17 cellular contexts compared by ENCODE assay signal in the genomic region with DNA sequence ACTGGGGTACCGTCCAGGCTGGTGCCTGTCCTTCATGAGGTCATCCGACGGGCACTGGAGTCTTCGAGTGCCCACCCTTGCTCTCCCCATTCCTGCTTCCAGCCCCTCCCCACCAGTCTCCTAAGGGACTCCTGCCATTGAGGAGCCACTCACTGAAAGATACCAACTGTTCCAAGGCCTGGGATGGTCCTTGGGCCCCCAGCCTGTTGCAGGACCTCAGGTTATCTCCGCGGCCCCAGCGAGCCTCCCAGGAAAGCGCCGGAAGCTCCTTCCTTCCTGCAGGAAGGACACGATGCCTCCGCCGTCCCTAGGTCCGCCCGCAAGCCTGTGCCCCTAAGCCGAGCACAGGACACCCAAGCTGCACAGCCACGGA. TPM values are rescaled to one million over a fixed set of nuclear protein-coding genes. Genes with fewer than 3 reads are reported as not detected.
DNase-seq lines count a peak whose midpoint lies in the region; ATAC-seq, FAIRE-seq and TF ChIP-seq lines count a peak whose summit lies in the region.
"Had no signal": no experiment of that assay in that cellular context is flagged by ENCODE, and none has a peak within 500 bp of the region (broad histone marks: within the 10 kb centered on the region; RNA-seq: fewer than 3 reads in every experiment).

No MANE protein-coding gene starts in this region.

- no peak overlapping the region for H3K4me3 ChIP-seq in mammary epithelial cell (replicated peaks in 1 of 3; ENCODE audit: insufficient read depth in 1 of 3, low read depth in 2 of 3, low read length in 3 of 3)
- H3K4me3 ChIP-seq in lower lobe of right lung, result peak overlapping the region; percentile 35
- peak overlapping the region in 3 of 4 donors; percentile 23 to 43 (median 42) for H3K4me3 ChIP-seq in sigmoid colon

- peaks cover 4% of the 10 kb centered on the region; the same call in 1 of the 2 replicates for H3K27me3 ChIP-seq in H9 (ENCODE audit: insufficient read depth, low read length)
- peaks cover 9% of the 10 kb centered on the region for H3K27me3 ChIP-seq in mammary epithelial cell (ENCODE audit: insufficient read depth, low read length)
- peaks cover 68% of the 10 kb centered on the region for H3K27me3 ChIP-seq in lower lobe of right lung (ENCODE audit: low read depth)
- H3K27me3 ChIP-seq in sigmoid colon, result peaks cover 23 to 85% (median 53%) of the 10 kb centered on the region in 3 donors

- H3K36me3 ChIP-seq in mammary epithelial cell (ENCODE audit: insufficient read depth, low read length) (no peaks in the 10 kb centered on the region), lower lobe of right lung (no peaks in the 10 kb centered on the region), sigmoid colon (no peaks in the 10 kb centered on the region)

- DNase-seq in H9 (no peak), mammary epithelial cell (no peak), lower lobe of right lung (no peak), sigmoid colon (no peak), DMS79 treated with DMSO at 0.1 percent for 48 hours (lab: John Stamatoyannopoulos, UW) (no peak), NCI-H2081 treated with DMSO at 0.1 percent for 48 hours (lab: John Stamatoyannopoulos, UW) (no peak), islet precursor cell (no peak), GM12891 (ENCODE audit: insufficient read length, low spot score) (no peak)
- DNase-seq: activated naive CD4-positive, alpha-beta T cell treated with anti-CD3 and anti-CD28 coated beads, Interleukin-2, amount 10 ng/mL, durations not matched to agents 7 days and 5 days; GF-D8; NCI-H2081; NK-92 treated with Interleukin-12 subunit alpha and Interleukin-12 subunit beta, amount 100 ng/mL, for 24 hours; SHP77 treated with DMSO at 0.1 percent for 48 hours had no signal

- intact Hi-C loops in mammary epithelial cell (cut with micrococcal nuclease), result no loop called here
- intact Hi-C loops in lower lobe of right lung (cut with DNase I), result no loop called here
- intact Hi-C loops in sigmoid colon (cut with DNase I), result no loop called here

- no peak overlapping the region; a peak in 1 of 7 replicates for H3K27ac Mint-ChIP-seq in H9
- H3K27ac Mint-ChIP-seq: activated naive CD4-positive, alpha-beta T cell treated with anti-CD3 and anti-CD28 coated beads, Interleukin-2, amount 10 ng/mL, durations not matched to agents 7 days and 5 days had no signal

- H2BK15ac ChIP-seq in H9 (ENCODE audit: low read depth, low read length), result no peak overlapping the region

- H3K79me2 ChIP-seq in H9 (ENCODE audit: insufficient read depth, low read length) (no peaks in the 10 kb centered on the region), mammary epithelial cell (ENCODE audit: insufficient read depth, low read length) (no peaks in the 10 kb centered on the region)

- dilution Hi-C loops in mammary epithelial cell (cut with HindIII; ENCODE audit: low sequenced_read_pairs), result no loop called here

- H3K79me1 ChIP-seq in H9 (ENCODE audit: insufficient read depth, low read depth, low read length, poor library complexity, severe bottlenecking), result no peaks in the 10 kb centered on the region

- peaks cover 15% of the 10 kb centered on the region for H3K23me2 ChIP-seq in H9 (ENCODE audit: insufficient read length, low read depth, low read length, poor library complexity, severe bottlenecking)

- peak overlapping the region; percentile 49 for H3K4me2 ChIP-seq in H9 (ENCODE audit: insufficient read depth, insufficient read length, low read length)
- H3K4me2 ChIP-seq in mammary epithelial cell (ENCODE audit: insufficient read depth, low read depth, low read length), result peak overlapping the region; percentile 78

- TF ChIP-seq EP300 in sigmoid colon (IDR thresholded peaks at IDR 0.05), result no peak

- in situ Hi-C loops in mammary epithelial cell (cut with MboI; ENCODE audit: low sequenced_read_pairs in 2 of 2), result no loop called here

- H4K8ac ChIP-seq in H9 (replicated peaks; ENCODE audit: insufficient read length, low read depth, low read length), result no peak overlapping the region

- H3K9me3 ChIP-seq in H9 (ENCODE audit: control insufficient read depth, low read depth, low read length) (no peaks in the 10 kb centered on the region), mammary epithelial cell (replicated peaks; ENCODE audit: insufficient read depth, low read length) (no peaks in the 10 kb centered on the region), lower lobe of right lung (no peaks in the 10 kb centered on the region), sigmoid colon (no peaks in the 10 kb centered on the region)

- peaks cover 37 to 39% of the 10 kb centered on the region in 2 experiments for H3K4me1 Mint-ChIP-seq in H9
- H3K4me1 Mint-ChIP-seq: activated naive CD4-positive, alpha-beta T cell treated with anti-CD3 and anti-CD28 coated beads, Interleukin-2, amount 10 ng/mL, durations not matched to agents 7 days and 5 days had no signal

- H3K9ac ChIP-seq in H9 (ENCODE audit: extremely low read depth, insufficient read length, low read length) (no peak overlapping the region), mammary epithelial cell (ENCODE audit: insufficient read depth, low read length) (no peak overlapping the region)

- H3K27ac ChIP-seq in H9 (ENCODE audit: insufficient read length, low read depth, low read length) (no peak overlapping the region), mammary epithelial cell (ENCODE audit: insufficient read depth, low read depth, low read length) (no peak overlapping the region), lower lobe of right lung (no peak overlapping the region), sigmoid colon (no peak overlapping the region)

- H3K4me1 ChIP-seq in H9 (ENCODE audit: insufficient read depth, low read length) (no peaks in the 10 kb centered on the region), mammary epithelial cell (ENCODE audit: insufficient read depth, low read length) (peaks cover 27% of the 10 kb centered on the region), lower lobe of right lung (peaks cover 10% of the 10 kb centered on the region), sigmoid colon (peaks cover 0 to 17% (median 15%) of the 10 kb centered on the region in 4 donors)

- CTCF ChIA-PET in mammary epithelial cell (lab: Charles Lee; ENCODE audit: low non-redundant PET), result no interaction called here

- ATAC-seq in lower lobe of right lung, result no peak
- ATAC-seq: esophagus mucosa had no signal

- H4K20me1 ChIP-seq in H9 (ENCODE audit: control insufficient read depth, insufficient read depth, insufficient read length) (no peaks in the 10 kb centered on the region), mammary epithelial cell (ENCODE audit: insufficient read depth, low read length) (no peaks in the 10 kb centered on the region)

- TF ChIP-seq POLR2A in sigmoid colon (IDR thresholded peaks at IDR 0.05) (no peak), GM12891 (IDR thresholded peaks at IDR 0.05; ENCODE audit: low read depth, low read length) (no peak)

- WGBS in H9 (ENCODE audit: extremely low coverage, insufficient read length, low lambda C conversion rate), result no CpG with 5 or more reads among the region's 16 CpGs
- 30% methylated on average over 7 of the region's 16 CpGs for WGBS in mammary epithelial cell (ENCODE audit: low coverage, missing lambda C conversion rate)
- 12 to 27% methylated on average over 16 of the region's 16 CpGs for WGBS in sigmoid colon, 2 donors

- no peak overlapping the region for H2AK5ac ChIP-seq in H9 (ENCODE audit: insufficient read length, low read length)

- no TSS peak for BruUV-seq in mammary epithelial cell (replicated peaks; lab: Mats Ljungman, UMichigan)

- H2BK120ac ChIP-seq in H9 (ENCODE audit: low read depth, low read length, poor library complexity, severe bottlenecking), result no peak overlapping the region

- no peak overlapping the region for H2AFZ ChIP-seq in H9 (ENCODE audit: low read length)
- no peak overlapping the region for H2AFZ ChIP-seq in mammary epithelial cell (ENCODE audit: low read depth, low read length)

- H3T11ph ChIP-seq in H9 (ENCODE audit: low read length), result no peak overlapping the region

- H3K4me3 Mint-ChIP-seq in H9, result peak overlapping the region; percentile 60 to 73
- H3K4me3 Mint-ChIP-seq: activated naive CD4-positive, alpha-beta T cell treated with anti-CD3 and anti-CD28 coated beads, Interleukin-2, amount 10 ng/mL, durations not matched to agents 7 days and 5 days had no signal

- H3K36me3 Mint-ChIP-seq in H9 (ENCODE audit: insufficient read depth in 1 of 3, low read depth in 3 of 3), result peaks cover 0 to 4% (median 0%) of the 10 kb centered on the region in 3 experiments; a peak in 1 of 7 replicates
- H3K36me3 Mint-ChIP-seq: activated naive CD4-positive, alpha-beta T cell treated with anti-CD3 and anti-CD28 coated beads, Interleukin-2, amount 10 ng/mL, durations not matched to agents 7 days and 5 days had no signal

- H4K5ac ChIP-seq in H9 (ENCODE audit: insufficient read length, low read depth, low read length), result no peak overlapping the region

- no peak for FAIRE-seq in GM12891 (lab: Jason Lieb, UNC)
- FAIRE-seq: TTC549 had no signal

- H3K9me3 Mint-ChIP-seq in H9, result peaks cover 2 to 5% of the 10 kb centered on the region in 2 experiments; a peak in 3 of 5 replicates
- H3K9me3 Mint-ChIP-seq: activated naive CD4-positive, alpha-beta T cell treated with anti-CD3 and anti-CD28 coated beads, Interleukin-2, amount 10 ng/mL, durations not matched to agents 7 days and 5 days had no signal

- no peak overlapping the region for H4K91ac ChIP-seq in H9 (ENCODE audit: insufficient read length, low read depth, low read length)

- H2BK20ac ChIP-seq in H9 (ENCODE audit: low read depth, low read length, poor library complexity, severe bottlenecking), result no peak overlapping the region

- no peak overlapping the region for H2BK12ac ChIP-seq in H9 (ENCODE audit: insufficient read length, low read depth, low read length)

- no peak overlapping the region for H3K14ac ChIP-seq in H9 (ENCODE audit: insufficient read depth, low read length)

- H3K27me3 Mint-ChIP-seq in H9 (ENCODE audit: low read depth), result peaks cover 58% of the 10 kb centered on the region

- H3K56ac ChIP-seq in H9 (ENCODE audit: insufficient read length, low read depth, low read length), result no peak overlapping the region

- no peak overlapping the region for H3K23ac ChIP-seq in H9 (ENCODE audit: insufficient read length, low read depth, low read length)

- H2BK5ac ChIP-seq in H9 (ENCODE audit: insufficient read length, low read length), result no peak overlapping the region

- no peak overlapping the region for H3K18ac ChIP-seq in H9 (ENCODE audit: insufficient read length, low read depth, low read length)

- no peak overlapping the region for H3K4ac ChIP-seq in H9 (ENCODE audit: low read depth, low read length)

- TF ChIP-seq CTCF in H9 (conservative IDR thresholded peaks at IDR 0.05), result no peak
- TF ChIP-seq CTCF in mammary epithelial cell (conservative IDR thresholded peaks at IDR 0.05 in 1 of 2, IDR thresholded peaks at IDR 0.05 in 1 of 2; ENCODE audit: extremely low read depth in 1 of 2, insufficient read depth in 1 of 2, low read depth in 1 of 2, low read length in 2 of 2), result no peak
- TF ChIP-seq CTCF in lower lobe of right lung (IDR thresholded peaks at IDR 0.05), result no peak
- no peak for TF ChIP-seq CTCF in sigmoid colon (IDR thresholded peaks at IDR 0.05)

RNA-seq across cellular contexts. Expression of gene NKAIN4, which starts 1.2 kb away (rescaled TPM):
- total RNA-seq in H9 (2021) (19.1 and 20.9 TPM in 2 replicates), mammary epithelial cell (under 1 TPM in 1 of 2 donors, not detected in 1; 0.28 TPM), lower lobe of right lung (not detected), sigmoid colon (1 to 10 TPM in 2 of 4 donors, under 1 TPM in 2; 0.33 to 4.4 (median 2.3) TPM)
- polyA plus RNA-seq in mammary epithelial cell (not detected), sigmoid colon (under 1 TPM in 1 of 3 donors, not detected in 2; 0.73 TPM)
- polyA minus RNA-seq in mammary epithelial cell, result not detected
- polyA plus RNA-seq in GM12891 (2012; ENCODE audit: low read depth, missing spikeins), result not detected
- total RNA-seq: esophagus mucosa, H4 had no signal

RNA-seq across cellular contexts. Expression of gene BIRC7, which starts 17.3 kb away (rescaled TPM):
- total RNA-seq in H9 (2021) (0.31 TPM in 1 of 2 replicates, not detected in the other), mammary epithelial cell (not detected), lower lobe of right lung (15.9 TPM), sigmoid colon (1 to 10 TPM in 1 of 4 donors, under 1 TPM in 1, not detected in 2; 0.71 to 1.2 TPM)
- polyA plus RNA-seq in mammary epithelial cell (not detected), sigmoid colon (under 1 TPM in 2 of 3 donors, not detected in 1; 0.15 to 0.60 TPM)
- not detected for polyA minus RNA-seq in mammary epithelial cell
- 0.06 TPM for polyA plus RNA-seq in GM12891 (2012; ENCODE audit: low read depth, missing spikeins)
- total RNA-seq: esophagus mucosa, skeletal muscle tissue had no signal

RNA-seq across cellular contexts. Expression of gene ARFGAP1, which starts 19.6 kb away (rescaled TPM):
- total RNA-seq in H9 (2021), result 111 and 114 TPM in 2 replicates
- 10 to 100 TPM; 48.5 to 89.8 TPM for total RNA-seq in mammary epithelial cell
- 34.5 TPM for polyA plus RNA-seq in mammary epithelial cell
- 40.5 TPM for polyA minus RNA-seq in mammary epithelial cell
- total RNA-seq in lower lobe of right lung, result 66.2 TPM
- total RNA-seq in sigmoid colon, result 10 to 100 TPM; 20.3 to 53.7 (median 34.4) TPM
- 100 to 1,000 TPM in 1 of 3 donors, 10 to 100 TPM in 2; 19.8 to 109 (median 24.3) TPM for polyA plus RNA-seq in sigmoid colon
- 36.5 TPM for polyA plus RNA-seq in GM12891 (2012; ENCODE audit: low read depth, missing spikeins)

RNA-seq across cellular contexts. Expression of gene YTHDF1, which starts 37.1 kb away (rescaled TPM):
- total RNA-seq in H9 (2021), result 85.4 TPM in 2 replicates
- 10 to 100 TPM; 30.3 to 40.4 TPM for total RNA-seq in mammary epithelial cell
- 26.5 TPM for polyA plus RNA-seq in mammary epithelial cell
- polyA minus RNA-seq in mammary epithelial cell, result 29.5 TPM
- 33.4 TPM for total RNA-seq in lower lobe of right lung
- 10 to 100 TPM; 20.2 to 25.0 (median 23.4) TPM for total RNA-seq in sigmoid colon
- polyA plus RNA-seq in sigmoid colon, result 10 to 100 TPM; 15.3 to 22.5 (median 16.2) TPM
- polyA plus RNA-seq in GM12891 (2012; ENCODE audit: low read depth, missing spikeins), result 15.7 TPM

RNA-seq across cellular contexts. Expression of gene COL20A1, which starts 39.9 kb away (rescaled TPM):
- total RNA-seq in H9 (2021) (1.3 and 2.3 TPM in 2 replicates), mammary epithelial cell (not detected), lower lobe of right lung (not detected), sigmoid colon (not detected)
- polyA plus RNA-seq in mammary epithelial cell (not detected), sigmoid colon (under 1 TPM in 1 of 3 donors, not detected in 2; 0.07 TPM)
- polyA minus RNA-seq in mammary epithelial cell, result not detected
- polyA plus RNA-seq in GM12891 (2012; ENCODE audit: low read depth, missing spikeins), result not detected
- total RNA-seq: esophagus mucosa had no signal

Comparison
In these comparisons a context has a peak if more than half of its experiments do, and no peak if none do; other contexts are left out.
1. H3K4me3 ChIP-seq: peak in lower lobe of right lung (single experiment) and sigmoid colon (3 of 4); none in mammary epithelial cell (0 of 3).